ENCODE assay signal across 1 cellular context in genomic region chr17:14688134-14688533, GRCh38.
TF ChIP-seq lines count a peak whose summit lies in the region.

No MANE protein-coding gene starts in this region.

TF ChIP-seq in GM23338, 12 proteins besides CTCF, POLR2A, EP300 and RAD21 (continued from another document):
- TF ChIP-seq REST (IDR thresholded peaks at IDR 0.05; ENCODE audit: unreplicated experiment) (no peak), NANOG (IDR thresholded peaks at IDR 0.05; ENCODE audit: borderline replicate concordance) (no peak), ZNF331 (CRISPR knock-in tag; IDR thresholded peaks at IDR 0.05; ENCODE audit: low read depth) (no peak), ZNF114 (CRISPR knock-in tag; IDR thresholded peaks at IDR 0.05) (no peak), EZH2 (IDR thresholded peaks at IDR 0.05; ENCODE audit: low read depth, unreplicated experiment) (no peak)
TF ChIP-seq in GM23338: peak in this region for 0.
